ENCODE assay signal across 9 cellular contexts in the genomic region with DNA sequence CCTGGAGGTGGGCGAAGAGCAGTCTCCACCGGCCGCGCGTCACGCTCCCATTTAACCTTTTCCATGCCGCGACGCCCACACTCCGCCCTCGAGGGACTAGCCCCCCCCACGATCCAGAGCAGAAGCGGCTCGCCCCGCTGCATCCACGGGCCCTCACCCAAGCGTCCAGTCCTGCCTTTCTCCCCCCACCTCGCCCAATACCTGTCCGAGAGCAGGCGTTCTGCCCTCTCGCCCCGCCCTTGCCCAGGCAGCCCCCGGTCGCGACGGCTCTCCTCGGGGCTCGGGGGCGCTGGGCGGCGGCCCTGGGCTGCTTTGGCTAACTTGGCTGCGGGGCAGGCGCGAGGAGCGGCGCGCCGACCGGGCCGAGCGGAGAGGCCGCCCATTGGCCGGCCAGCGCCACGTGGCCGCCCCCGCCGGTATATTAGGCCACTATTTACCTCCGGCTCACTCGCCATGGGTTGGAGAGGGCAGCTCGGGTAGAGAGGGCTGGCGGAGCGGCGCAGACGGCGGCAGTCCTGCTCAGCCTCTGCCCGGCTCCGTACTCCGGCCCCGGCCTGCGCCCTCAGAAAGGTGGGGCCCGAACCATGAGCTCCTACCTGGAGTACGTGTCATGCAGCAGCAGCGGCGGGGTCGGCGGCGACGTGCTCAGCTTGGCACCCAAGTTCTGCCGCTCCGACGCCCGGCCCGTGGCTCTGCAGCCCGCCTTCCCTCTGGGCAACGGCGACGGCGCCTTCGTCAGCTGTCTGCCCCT. TPM values are rescaled to one million over a fixed set of nuclear protein-coding genes. Genes with fewer than 3 reads are reported as not detected.
DNase-seq lines count a peak whose midpoint lies in the region; ATAC-seq and TF ChIP-seq lines count a peak whose summit lies in the region.
"Had no signal": no experiment of that assay in that cellular context is flagged by ENCODE, and none has a peak within 500 bp of the region (broad histone marks: within the 10 kb centered on the region; RNA-seq: fewer than 3 reads in every experiment).

A gene (plus strand): TSS at position 451 of the 751 bp plus-strand sequence. CDS start 134 bp downstream, at position 585.

- peak within 1 kb of the TSS; percentile 58 to 67 (median 65) for H3K4me3 ChIP-seq in esophagus muscularis mucosa
- H3K4me3 ChIP-seq in naive thymus-derived CD4-positive, alpha-beta T cell (ENCODE audit: low read length) = peak within 1 kb of the TSS; percentile 65

- peak within 1 kb of the TSS in 3 of 9 donors; percentile 9 to 59 (median 25) for H3K27ac Mint-ChIP-seq in naive thymus-derived CD4-positive, alpha-beta T cell

- peak; percentile 48 for DNase-seq in DMS 273 treated with DMSO at 0.1 percent for 48 hours (lab: John Stamatoyannopoulos, UW)
- DNase-seq in SW480 (ENCODE audit: low spot score) = peak; percentile 47
- no peak for DNase-seq in esophagus muscularis mucosa (ENCODE audit: extremely low spot score)
- DNase-seq in naive thymus-derived CD4-positive, alpha-beta T cell = no peak
- no peak for DNase-seq in SIG-M5 (lab: John Stamatoyannopoulos, UW)
- no peak for DNase-seq in NK-92 treated with Interleukin-12 subunit alpha and Interleukin-12 subunit beta, amount 100 ng/mL, for 24 hours (lab: John Stamatoyannopoulos, UW)

- under 1% methylated on average over 15 of the region's 80 CpGs for WGBS in esophagus muscularis mucosa

- peaks cover 11 to 24% (median 21%) of the 10 kb centered on the region in 7 donors for H3K4me1 Mint-ChIP-seq in naive thymus-derived CD4-positive, alpha-beta T cell

- H3K4me3 Mint-ChIP-seq in naive thymus-derived CD4-positive, alpha-beta T cell = peak within 1 kb of the TSS; percentile 82 to 95 (median 91)

- intact Hi-C loops in esophagus muscularis mucosa (cut with DNase I) = no loop called here
- intact Hi-C loops in naive thymus-derived CD4-positive, alpha-beta T cell (cut with micrococcal nuclease) = no loop called here

- H3K9me3 ChIP-seq in esophagus muscularis mucosa = no peaks in the 10 kb centered on the region
- H3K9me3 ChIP-seq in naive thymus-derived CD4-positive, alpha-beta T cell (ENCODE audit: control insufficient read depth in 2 of 3, low read length in 3 of 3) = no peaks in the 10 kb centered on the region

- H3K4me1 ChIP-seq in esophagus muscularis mucosa = peaks cover 18 to 33% (median 27%) of the 10 kb centered on the region in 4 donors
- H3K4me1 ChIP-seq in naive thymus-derived CD4-positive, alpha-beta T cell (ENCODE audit: control insufficient read depth in 2 of 2, insufficient read depth in 2 of 2, low read length in 2 of 2) = peaks cover 3 to 9% of the 10 kb centered on the region in 2 donors

- POLR2A ChIA-PET in naive thymus-derived CD4-positive, alpha-beta T cell (lab: Charles Lee) = no interaction called here

- H3K27ac ChIP-seq in esophagus muscularis mucosa (replicated peaks in 1 of 4) = peak within 1 kb of the TSS; percentile 35 to 48 (median 44)
- H3K27ac ChIP-seq in naive thymus-derived CD4-positive, alpha-beta T cell (ENCODE audit: low read depth, low read length) = no peak within 1 kb of the TSS

- H3K27me3 ChIP-seq in esophagus muscularis mucosa = peaks cover 10 to 97% (median 43%) of the 10 kb centered on the region in 4 donors
- peaks cover 4 to 24% of the 10 kb centered on the region in 2 donors for H3K27me3 ChIP-seq in naive thymus-derived CD4-positive, alpha-beta T cell (ENCODE audit: control insufficient read depth in 2 of 2, insufficient read depth in 2 of 2, low read length in 2 of 2)

- CTCF ChIA-PET in naive thymus-derived CD4-positive, alpha-beta T cell (lab: Charles Lee) = no interaction called here

- no peak for TF ChIP-seq POLR2A in esophagus muscularis mucosa (IDR thresholded peaks at IDR 0.05; ENCODE audit: low read depth)

- peaks cover 0 to 7% (median 0%) of the 10 kb centered on the region in 11 donors for H3K9me3 Mint-ChIP-seq in naive thymus-derived CD4-positive, alpha-beta T cell

- peaks cover 76 to 85% (median 83%) of the 10 kb centered on the region in 5 donors for H3K27me3 Mint-ChIP-seq in naive thymus-derived CD4-positive, alpha-beta T cell

- no peaks in the 10 kb centered on the region for H3K36me3 ChIP-seq in esophagus muscularis mucosa
- no peaks in the 10 kb centered on the region for H3K36me3 ChIP-seq in naive thymus-derived CD4-positive, alpha-beta T cell (ENCODE audit: control insufficient read depth in 2 of 3, insufficient read depth in 3 of 3, low read length in 3 of 3)

- no peak for TF ChIP-seq CTCF in esophagus muscularis mucosa (IDR thresholded peaks at IDR 0.05)

- ATAC-seq in HG03460 (IDR thresholded peaks at IDR 0.05; ENCODE audit: unreplicated experiment) (peak; percentile 76), GM18498 (IDR thresholded peaks at IDR 0.05; ENCODE audit: unreplicated experiment) (no peak)
- ATAC-seq in naive thymus-derived CD4-positive, alpha-beta T cell = no peak

- H3K36me3 Mint-ChIP-seq in naive thymus-derived CD4-positive, alpha-beta T cell = no peaks in the 10 kb centered on the region

- TF ChIP-seq EP300 in esophagus muscularis mucosa (IDR thresholded peaks at IDR 0.05) = no peak

RNA-seq across cellular contexts. Expression of the gene that starts here (rescaled TPM):
- total RNA-seq in esophagus muscularis mucosa = under 1 TPM in 2 of 4 donors, not detected in 2; 0.19 to 0.34 TPM
- total RNA-seq in naive thymus-derived CD4-positive, alpha-beta T cell = not detected
- not detected for polyA plus RNA-seq in naive thymus-derived CD4-positive, alpha-beta T cell
- total RNA-seq: T-helper 1 cell treated with Interleukin-12 subunit alpha and Interleukin-12 subunit beta and Interleukin-4 antibody, amounts not matched to agents 30 ng/mL and 1 ng/mL, for 36 hours had no signal

Comparison
In these comparisons a context has a peak if more than half of its experiments do, and no peak if none do; other contexts are left out.
1. DNase-seq: peak in DMS 273 treated with DMSO at 0.1 percent for 48 hours (single experiment) and SW480 (single experiment); none in esophagus muscularis mucosa (single experiment), naive thymus-derived CD4-positive, alpha-beta T cell (0 of 9), SIG-M5 (single experiment) and NK-92 treated with Interleukin-12 subunit alpha and Interleukin-12 subunit beta, amount 100 ng/mL, for 24 hours (single experiment).